Comparison of ENCODE assay signal across 18 cellular contexts in the genomic region with DNA sequence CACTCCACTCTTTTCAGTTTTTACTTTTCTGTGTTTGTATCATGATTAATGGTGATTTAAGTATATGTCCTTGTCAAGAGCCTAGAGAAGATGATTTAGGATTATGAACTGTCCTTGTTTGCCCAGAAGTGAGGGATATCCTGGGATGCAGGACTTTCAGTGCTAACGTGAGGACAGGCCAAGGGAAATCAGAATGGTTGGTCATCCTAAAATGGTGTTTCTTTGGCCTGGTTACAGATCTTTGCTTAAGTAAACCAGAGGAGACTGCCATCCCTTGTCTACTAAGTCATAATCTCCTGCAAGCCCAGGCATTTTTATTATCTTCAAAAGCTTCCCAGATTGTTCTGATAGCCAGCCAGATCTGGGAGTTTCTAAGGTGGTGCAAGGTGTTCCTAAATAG. TPM values are rescaled to one million over a fixed set of nuclear protein-coding genes. Genes with fewer than 3 reads are reported as not detected.
A peak's percentile ranks its signal among the peaks of the same experiment; 100 is the strongest.
DNase-seq lines count a peak whose midpoint lies in the region; TF ChIP-seq lines count a peak whose summit lies in the region.
"Had no signal": no experiment of that assay in that cellular context is flagged by ENCODE, and none has a peak within 500 bp of the region (broad histone marks: within the 10 kb centered on the region; RNA-seq: fewer than 3 reads in every experiment).

No MANE protein-coding gene starts in this region.

- H3K4me3 ChIP-seq in WERI-Rb-1 (ENCODE audit: low read depth, low read length) (no peak overlapping the region), sigmoid colon (no peak overlapping the region), Karpas-422 (ENCODE audit: low read length) (no peak overlapping the region), ascending aorta (no peak overlapping the region)
- H3K4me3 ChIP-seq: PC-9, SJSA1 had no signal

- H3K9ac ChIP-seq in Karpas-422 (ENCODE audit: low read length) = no peak overlapping the region

- no peaks in the 10 kb centered on the region; the same call in 1 of the 2 replicates for H3K27me3 Mint-ChIP-seq in HFFc6 (ENCODE audit: insufficient read depth)

- peak overlapping the region; percentile 36 for H3K27ac ChIP-seq in WERI-Rb-1
- H3K27ac ChIP-seq in sigmoid colon = peak overlapping the region; percentile 45 to 70 (median 64)
- no peak overlapping the region for H3K27ac ChIP-seq in Karpas-422 (ENCODE audit: low read length)
- no peak overlapping the region for H3K27ac ChIP-seq in ascending aorta
- H3K27ac ChIP-seq: PC-9, SJSA1 had no signal

- H3K9me2 ChIP-seq in Karpas-422 (replicated peaks; ENCODE audit: insufficient read depth, low read length) = no peaks in the 10 kb centered on the region

- H3K4me1 ChIP-seq in sigmoid colon (peaks cover 0 to 38% (median 30%) of the 10 kb centered on the region in 4 donors), Karpas-422 (ENCODE audit: low read length) (peaks cover 19% of the 10 kb centered on the region), ascending aorta (peaks cover 0 to 7% of the 10 kb centered on the region in 2 donors)

- H3K36me3 ChIP-seq in WERI-Rb-1 (no peaks in the 10 kb centered on the region), sigmoid colon (no peaks in the 10 kb centered on the region), Karpas-422 (ENCODE audit: insufficient read depth, low read length) (no peaks in the 10 kb centered on the region), ascending aorta (no peaks in the 10 kb centered on the region)
- H3K36me3 ChIP-seq: SJSA1 had no signal

- peaks cover 71% of the 10 kb centered on the region for H3K4me1 Mint-ChIP-seq in HFFc6 (ENCODE audit: low read depth)
- H3K4me1 Mint-ChIP-seq: CD14-positive monocyte had no signal

- TF ChIP-seq EP300 in sigmoid colon (IDR thresholded peaks at IDR 0.05) = peak in 3 of 4 donors; percentile 61 to 67 (median 66)

- no peak overlapping the region for H3K4me2 ChIP-seq in Karpas-422 (ENCODE audit: low read depth, low read length, poor library complexity, severe bottlenecking)
- H3K4me2 ChIP-seq: PC-9 had no signal

- H3K27me3 ChIP-seq in WERI-Rb-1 (ENCODE audit: insufficient read depth, low read depth, severe bottlenecking) (no peaks in the 10 kb centered on the region), sigmoid colon (no peaks in the 10 kb centered on the region), Karpas-422 (ENCODE audit: low read length) (0 out of 2 replicates have a peak, but pooled peaks cover 3% of the 10 kb centered on the region), ascending aorta (no peaks in the 10 kb centered on the region)
- H3K27me3 ChIP-seq: SJSA1 had no signal

- TF ChIP-seq CTCF in HFFc6 (IDR thresholded peaks at IDR 0.05) (no peak), WERI-Rb-1 (IDR thresholded peaks at IDR 0.05; ENCODE audit: low read depth, low read length) (no peak), sigmoid colon (IDR thresholded peaks at IDR 0.05) (no peak), ascending aorta (IDR thresholded peaks at IDR 0.05) (no peak)

- TF ChIP-seq POLR2A in sigmoid colon (IDR thresholded peaks at IDR 0.05) = no peak

- DNase-seq in HFFc6 = no peak
- DNase-seq in WERI-Rb-1 = no peak
- DNase-seq in iris pigment epithelial cell (ENCODE audit: low read depth) = peak; percentile 9
- DNase-seq in sigmoid colon = no peak
- DNase-seq in Karpas-422 = no peak
- DNase-seq in NCI-H2171 (lab: John Stamatoyannopoulos, UW) = no peak
- DNase-seq in activated CD8-positive, alpha-beta memory T cell treated with anti-CD3 and anti-CD28 coated beads, Interleukin-2, amount 50 U/mL, for 48 hours = no peak
- DNase-seq in ascending aorta (ENCODE audit: low spot score in 2 of 2) = no peak
- DNase-seq: ACHN, AML-193, EL, GOT3, NCI-H1105 treated with DMSO at 0.1 percent for 48 hours, NCI-H1694 treated with DMSO at 0.1 percent for 48 hours, NCI-H2107, PC-9 had no signal

- peak overlapping the region; percentile 61 for H3K27ac Mint-ChIP-seq in HFFc6
- H3K27ac Mint-ChIP-seq: CD14-positive monocyte had no signal

- no peaks in the 10 kb centered on the region; the same call in 1 of the 2 replicates for H3K36me3 Mint-ChIP-seq in HFFc6 (ENCODE audit: low read depth)
- H3K36me3 Mint-ChIP-seq: CD14-positive monocyte had no signal

- H4K20me1 ChIP-seq in Karpas-422 (ENCODE audit: insufficient read depth, low read depth, low read length) = no peaks in the 10 kb centered on the region

- no peaks in the 10 kb centered on the region for H3K9me3 ChIP-seq in WERI-Rb-1 (ENCODE audit: severe bottlenecking)
- no peaks in the 10 kb centered on the region for H3K9me3 ChIP-seq in sigmoid colon
- H3K9me3 ChIP-seq in Karpas-422 (ENCODE audit: low read length) = no peaks in the 10 kb centered on the region
- H3K9me3 ChIP-seq in ascending aorta = no peaks in the 10 kb centered on the region
- H3K9me3 ChIP-seq: SJSA1 had no signal

- H2AFZ ChIP-seq in Karpas-422 (ENCODE audit: low read length) = no peak overlapping the region
- H2AFZ ChIP-seq: PC-9 had no signal

- no peak overlapping the region for H3K4me3 Mint-ChIP-seq in HFFc6
- H3K4me3 Mint-ChIP-seq: CD14-positive monocyte had no signal

- no peaks in the 10 kb centered on the region for H3K79me2 ChIP-seq in Karpas-422 (ENCODE audit: low read length)

- H3K9me3 Mint-ChIP-seq in HFFc6 = no peaks in the 10 kb centered on the region
- H3K9me3 Mint-ChIP-seq: CD14-positive monocyte had no signal

- 16 to 46% methylated on average over 1 of the region's 1 CpG for WGBS in sigmoid colon, 2 donors

- intact Hi-C loops in sigmoid colon (cut with DNase I) = no loop called here
- intact Hi-C loops in ascending aorta (cut with DNase I) = no loop called here

RNA-seq across cellular contexts. Expression of a gene that starts 22.3 kb away (rescaled TPM):
- 10 to 100 TPM; 41.9 to 57.7 (median 55.3) TPM for total RNA-seq in HFFc6 (2021; fragmentation: NEBNext Ultra II Directional; extraction: Animal tissue kit (Norgen Biotek cat#: 25700))
- 100 to 1,000 TPM; 149 to 343 (median 184) TPM for total RNA-seq in sigmoid colon
- 10 to 100 TPM in 2 of 3 donors, 1 to 10 TPM in 1; 4.2 to 48.7 (median 20.4) TPM for polyA plus RNA-seq in sigmoid colon
- total RNA-seq in Karpas-422 (2014; rRNA removed; shearing (Covaris generic); ENCODE audit: low replicate concordance) = not detected in 2 replicates
- 110 TPM for total RNA-seq in ascending aorta
- polyA plus RNA-seq: CD14-positive monocyte had no signal

Comparison
In these comparisons a context has a peak if more than half of its experiments do, and no peak if none do; other contexts are left out.
1. H3K27ac ChIP-seq: peak in WERI-Rb-1 (single experiment) and sigmoid colon (4 of 4); none in Karpas-422 (single experiment) and ascending aorta (0 of 2).
2. RNA of a gene that starts 22.3 kb away (total RNA-seq): 149 to 343 TPM in sigmoid colon, 110 TPM in ascending aorta (single experiment) and 41.9 to 57.7 TPM in HFFc6; not detected in Karpas-422; every median in the first group is over 10 times any median in the second.